In genomic region chr2:231056453-231057416, GRCh38 we compare ENCODE assay signal across 8 cellular contexts. TPM values are rescaled to one million over a fixed set of nuclear protein-coding genes. Genes with fewer than 3 reads are reported as not detected.
DNase-seq lines count a peak whose midpoint lies in the region; ATAC-seq, FAIRE-seq and TF ChIP-seq lines count a peak whose summit lies in the region.

Gene PSMD1, plus strand, starts transcription at chr2:231056867. Its CDS starts 159 bp downstream, at chr2:231057026.

- H3K9me3 Mint-ChIP-seq in Calu3 (ENCODE audit: low read depth, unreplicated experiment) = no peaks in the 10 kb centered on the region
- no peaks in the 10 kb centered on the region for H3K9me3 Mint-ChIP-seq in activated CD8-positive, alpha-beta memory T cell treated with anti-CD3 and anti-CD28 coated beads, Interleukin-2, amount 10 ng/mL, durations not matched to agents 7 days and 5 days (ENCODE audit: low read depth)

- CTCF ChIA-PET in Calu3 (lab: Charles Lee) = interaction anchor here (0.7 to 1.1 kb wide), 2 partner anchors 126 to 232 kb away, joined by 3 read pairs; no protein-coding TSS in a partner anchor
- CTCF ChIA-PET in activated CD8-positive, alpha-beta memory T cell treated with anti-CD3 and anti-CD28 coated beads, Interleukin-2, amount 10 ng/mL, durations not matched to agents 7 days and 5 days (lab: Charles Lee) = interaction anchor here (0.9 to 1.7 kb wide), 7 partner anchors 12 to 408 kb away, joined by 3 to 13 read pairs (median 4); partner anchors contain the start of gene NCL

- peak; percentile 95 for FAIRE-seq in HTR-8/SVneo (lab: Jason Lieb, UNC)

- no peak within 1 kb of the TSS for H2AK5ac ChIP-seq in mesendoderm (ENCODE audit: low read length)

- no CpG with 5 or more reads among the region's 73 CpGs for WGBS in mesendoderm (ENCODE audit: extremely low coverage, insufficient coverage, low lambda C conversion rate)

- peak within 1 kb of the TSS; percentile 73 for H3K27ac ChIP-seq in mesendoderm (ENCODE audit: low read depth, low read length)

- peaks cover 42% of the 10 kb centered on the region for H3K36me3 Mint-ChIP-seq in Calu3 (ENCODE audit: insufficient read depth, unreplicated experiment)
- peaks cover 5% of the 10 kb centered on the region for H3K36me3 Mint-ChIP-seq in activated CD8-positive, alpha-beta memory T cell treated with anti-CD3 and anti-CD28 coated beads, Interleukin-2, amount 10 ng/mL, durations not matched to agents 7 days and 5 days

- no peak within 1 kb of the TSS for H2BK15ac ChIP-seq in mesendoderm (replicated peaks; ENCODE audit: low read depth)

- peak within 1 kb of the TSS; percentile 94 for H3K4me3 ChIP-seq in NT2/D1 (ENCODE audit: insufficient read length, low read depth)
- peak within 1 kb of the TSS; percentile 96 for H3K4me3 ChIP-seq in endocrine pancreas (ENCODE audit: control insufficient read depth, insufficient read depth, low read length)
- peak within 1 kb of the TSS; percentile 95 for H3K4me3 ChIP-seq in mesendoderm (ENCODE audit: low read length)

- peak within 1 kb of the TSS; percentile 97 for H3K23ac ChIP-seq in mesendoderm (ENCODE audit: low read length)

- H3K4ac ChIP-seq in mesendoderm (ENCODE audit: low read depth, low read length) = peak within 1 kb of the TSS; percentile 97

- H3K18ac ChIP-seq in mesendoderm (ENCODE audit: low read length) = peak within 1 kb of the TSS; percentile 89

- peak; percentile 77 for TF ChIP-seq CTCF in Calu3 (IDR thresholded peaks at IDR 0.05; ENCODE audit: unreplicated experiment)

- peak within 1 kb of the TSS; percentile 97 for H3K27ac Mint-ChIP-seq in Calu3 (ENCODE audit: unreplicated experiment)
- peak within 1 kb of the TSS; percentile 100 for H3K27ac Mint-ChIP-seq in activated CD8-positive, alpha-beta memory T cell treated with anti-CD3 and anti-CD28 coated beads, Interleukin-2, amount 10 ng/mL, durations not matched to agents 7 days and 5 days

- peaks cover 6% of the 10 kb centered on the region for H3K4me1 ChIP-seq in NT2/D1 (ENCODE audit: insufficient read depth, insufficient read length)
- peaks cover 33% of the 10 kb centered on the region for H3K4me1 ChIP-seq in endocrine pancreas (ENCODE audit: control insufficient read depth, insufficient read depth, low read length)
- H3K4me1 ChIP-seq in mesendoderm (ENCODE audit: control insufficient read depth, low read depth, low read length) = peaks cover 5% of the 10 kb centered on the region

- no TSS peak for BruUV-seq in Calu3 (replicated peaks; lab: Mats Ljungman, UMichigan)

- peaks cover 43% of the 10 kb centered on the region for H3K79me2 ChIP-seq in mesendoderm (ENCODE audit: control insufficient read depth, insufficient read depth, low read length)

- H2BK120ac ChIP-seq in mesendoderm (ENCODE audit: low read depth, low read length) = peak within 1 kb of the TSS; percentile 91

- peak within 1 kb of the TSS; percentile 95 for H3K4me2 ChIP-seq in mesendoderm (ENCODE audit: low read length)

- no peaks in the 10 kb centered on the region for H3K9me3 ChIP-seq in NT2/D1 (ENCODE audit: insufficient read depth, low read length)
- H3K9me3 ChIP-seq in endocrine pancreas (ENCODE audit: control insufficient read depth, low read length) = no peaks in the 10 kb centered on the region

- H3K56ac ChIP-seq in mesendoderm (ENCODE audit: low read length) = peak within 1 kb of the TSS; percentile 99

- H4K8ac ChIP-seq in mesendoderm (ENCODE audit: low read depth, low read length) = peak within 1 kb of the TSS; percentile 57

- H3K27me3 ChIP-seq in NT2/D1 (ENCODE audit: insufficient read depth, insufficient read length) = peaks cover 21% of the 10 kb centered on the region
- no peaks in the 10 kb centered on the region for H3K27me3 ChIP-seq in endocrine pancreas (ENCODE audit: control insufficient read depth, insufficient read depth, low read length)
- peaks cover 1% of the 10 kb centered on the region for H3K27me3 ChIP-seq in mesendoderm (ENCODE audit: insufficient read depth, low read length, poor library complexity)

- peak within 1 kb of the TSS; percentile 85 for H3K4me3 Mint-ChIP-seq in Calu3 (ENCODE audit: low read depth, unreplicated experiment)
- H3K4me3 Mint-ChIP-seq in activated CD8-positive, alpha-beta memory T cell treated with anti-CD3 and anti-CD28 coated beads, Interleukin-2, amount 10 ng/mL, durations not matched to agents 7 days and 5 days = peak within 1 kb of the TSS; percentile 86

- peak within 1 kb of the TSS; percentile 83 for H2BK5ac ChIP-seq in mesendoderm (ENCODE audit: low read length)

- H3K9ac ChIP-seq in NT2/D1 (ENCODE audit: insufficient read length, low read depth) = peak within 1 kb of the TSS; percentile 94
- H3K9ac ChIP-seq in endocrine pancreas (ENCODE audit: control insufficient read depth, insufficient read depth, low read length) = peak within 1 kb of the TSS; percentile 99
- H3K9ac ChIP-seq in mesendoderm (ENCODE audit: low read length) = peak within 1 kb of the TSS; percentile 96

- H4K5ac ChIP-seq in mesendoderm (ENCODE audit: low read length) = no peak within 1 kb of the TSS

- H3K27me3 Mint-ChIP-seq in Calu3 (ENCODE audit: unreplicated experiment) = peaks cover 16% of the 10 kb centered on the region
- H3K27me3 Mint-ChIP-seq in activated CD8-positive, alpha-beta memory T cell treated with anti-CD3 and anti-CD28 coated beads, Interleukin-2, amount 10 ng/mL, durations not matched to agents 7 days and 5 days = peaks cover 8% of the 10 kb centered on the region

- DNase-seq in Calu3 (peak; percentile 94), HTR-8/SVneo (ENCODE audit: insufficient read length, low spot score) (peak; percentile 94), NT2/D1 (ENCODE audit: low read depth, low spot score) (peak; percentile 95), mesendoderm (peak; percentile 95)
- peak; percentile 95 for DNase-seq in activated CD8-positive, alpha-beta memory T cell treated with anti-CD3 and anti-CD28 coated beads, Interleukin-2, amount 10 ng/mL, durations not matched to agents 7 days and 5 days
- DNase-seq in stimulated activated CD8-positive, alpha-beta memory T cell treated with anti-CD3 and anti-CD28 coated beads, Interleukin-15, amount 100 ng/mL, for 1 hour (ENCODE audit: low read depth) = peak; percentile 94

- H3K4me1 Mint-ChIP-seq in Calu3 (ENCODE audit: low read depth, unreplicated experiment) = peaks cover 40% of the 10 kb centered on the region
- peaks cover 62% of the 10 kb centered on the region for H3K4me1 Mint-ChIP-seq in activated CD8-positive, alpha-beta memory T cell treated with anti-CD3 and anti-CD28 coated beads, Interleukin-2, amount 10 ng/mL, durations not matched to agents 7 days and 5 days

- peaks cover 10% of the 10 kb centered on the region for H3K79me1 ChIP-seq in mesendoderm (ENCODE audit: low read length)

- intact Hi-C loops in Calu3 (cut with micrococcal nuclease; ENCODE audit: unreplicated experiment) = loop anchor here (10.0 kb wide), 1 partner anchor 152 kb away; no protein-coding TSS in a partner anchor

- peaks cover 14% of the 10 kb centered on the region for H3K36me3 ChIP-seq in NT2/D1 (ENCODE audit: insufficient read depth, insufficient read length, low read length)
- H3K36me3 ChIP-seq in endocrine pancreas (ENCODE audit: control insufficient read depth, insufficient read depth, low read length) = no peaks in the 10 kb centered on the region
- no peaks in the 10 kb centered on the region for H3K36me3 ChIP-seq in mesendoderm (ENCODE audit: control insufficient read depth, insufficient read depth, low read length)

- ATAC-seq in GM21367 (IDR thresholded peaks at IDR 0.05; ENCODE audit: unreplicated experiment) = peak; percentile 59
- peak; percentile 86 for ATAC-seq in activated CD8-positive, alpha-beta memory T cell treated with anti-CD3 and anti-CD28 coated beads, Interleukin-2, amount 10 ng/mL, durations not matched to agents 7 days and 5 days

RNA-seq across cellular contexts. Expression of gene PSMD1, which starts in this region (rescaled TPM):
- total RNA-seq in Calu3 (2022) = 113 and 135 TPM in 2 replicates
- 100 to 1,000 TPM in 1 of 2 experiments, 10 to 100 TPM in 1; 89.1 to 128 TPM for total RNA-seq in activated CD8-positive, alpha-beta memory T cell treated with anti-CD3 and anti-CD28 coated beads, Interleukin-2, amount 10 ng/mL, durations not matched to agents 7 days and 5 days
- polyA plus RNA-seq in mesendoderm (2013, experiment 1 of 2) = 182 TPM
- 182 TPM for polyA plus RNA-seq in mesendoderm (2013, experiment 2 of 2)

Comparison
In these comparisons a context has a peak if more than half of its experiments do, and no peak if none do; other contexts are left out.
1. Peak in every context shown above with its lines: DNase-seq, ATAC-seq, H3K4me3 ChIP-seq and H3K27ac ChIP-seq.